15 cellular contexts compared by ENCODE assay signal in the genomic region with DNA sequence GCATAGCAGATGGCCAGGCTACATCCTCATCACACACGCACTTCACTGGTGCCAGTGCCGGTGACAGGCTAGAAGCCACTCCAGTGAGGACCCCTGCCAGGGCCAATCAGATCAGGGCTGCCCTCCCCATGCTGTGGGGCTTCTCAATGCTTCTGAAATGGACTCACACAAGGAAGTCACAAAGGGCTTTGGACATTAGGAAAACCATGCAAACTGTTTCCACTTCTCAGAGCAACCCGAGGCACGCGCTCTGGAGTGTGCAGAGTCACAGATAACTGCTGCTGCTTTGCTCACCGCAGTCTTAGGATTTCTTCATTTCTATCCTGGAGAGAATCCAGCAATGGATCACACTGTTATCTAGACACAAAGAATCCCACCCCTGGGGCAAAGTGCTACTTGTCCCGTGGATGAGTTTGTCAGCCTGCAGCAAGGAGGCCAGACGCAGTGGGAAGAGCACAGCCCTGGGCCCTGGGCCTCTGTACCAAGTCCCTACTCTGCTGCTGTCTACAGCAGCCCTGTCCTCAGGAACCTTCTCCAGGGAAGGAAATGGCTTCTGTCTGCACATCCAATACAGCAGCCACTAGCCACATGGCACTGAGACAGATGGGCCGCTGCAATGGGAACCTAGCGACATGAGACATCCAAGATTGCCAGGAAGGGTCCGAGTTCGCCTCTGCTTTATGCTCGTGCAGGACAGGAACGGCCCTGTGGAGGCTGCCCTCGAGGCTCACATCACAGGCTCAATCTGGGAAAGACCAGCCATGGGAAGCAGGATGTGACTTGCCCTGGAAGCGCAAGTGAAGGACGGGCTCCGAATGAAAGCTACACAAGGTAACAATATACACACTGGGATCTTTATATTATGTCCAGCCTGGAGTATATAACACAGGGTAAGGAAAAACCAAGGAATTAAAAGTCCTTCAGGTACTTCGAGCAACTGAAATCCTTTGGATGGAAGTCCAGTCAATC.
DNase-seq lines count a peak whose midpoint lies in the region; ATAC-seq, FAIRE-seq and TF ChIP-seq lines count a peak whose summit lies in the region.
"Had no signal": no experiment of that assay in that cellular context is flagged by ENCODE, and none has a peak within 500 bp of the region (broad histone marks: within the 10 kb centered on the region; RNA-seq: fewer than 3 reads in every experiment).

No MANE protein-coding gene starts in this region.

- H3K9me3 ChIP-seq in gastroesophageal sphincter (no peaks in the 10 kb centered on the region), pancreas (no peaks in the 10 kb centered on the region)

- H3K9me3 Mint-ChIP-seq in Calu3 (ENCODE audit: low read depth, unreplicated experiment), result no peaks in the 10 kb centered on the region

- H3K27ac Mint-ChIP-seq in Calu3 (ENCODE audit: unreplicated experiment), result peak overlapping the region; percentile 77
- H3K27ac Mint-ChIP-seq: activated CD4-positive, alpha-beta T cell treated with anti-CD3 and anti-CD28 coated beads for 36 hours; CD4-positive, alpha-beta memory T cell had no signal

- no TSS peak for BruUV-seq in Calu3 (replicated peaks; lab: Mats Ljungman, UMichigan)

- peaks cover 0 to 22% (median 0%) of the 10 kb centered on the region in 3 donors for H3K4me1 ChIP-seq in gastroesophageal sphincter
- H3K4me1 ChIP-seq in pancreas, result no peaks in the 10 kb centered on the region
- H3K4me1 ChIP-seq: parathyroid adenoma had no signal

- H3K36me3 ChIP-seq in gastroesophageal sphincter, result no peaks in the 10 kb centered on the region
- H3K36me3 ChIP-seq in pancreas, result no peaks in the 10 kb centered on the region

- H3K36me3 Mint-ChIP-seq in Calu3 (ENCODE audit: insufficient read depth, unreplicated experiment), result peaks cover 11% of the 10 kb centered on the region
- H3K36me3 Mint-ChIP-seq: CD4-positive, alpha-beta memory T cell had no signal

- in situ Hi-C loops in SK-MEL-5 (cut with HindIII; ENCODE audit: low pct_unique_long_range_greater_than_20kb, low sequenced_read_pairs), result no loop called here

- no peak overlapping the region for H3K4me3 ChIP-seq in gastroesophageal sphincter
- no peak overlapping the region for H3K4me3 ChIP-seq in pancreas

- peaks cover 29% of the 10 kb centered on the region for H3K4me1 Mint-ChIP-seq in Calu3 (ENCODE audit: low read depth, unreplicated experiment)
- H3K4me1 Mint-ChIP-seq: CD4-positive, alpha-beta memory T cell had no signal

- peak; percentile 40 for ATAC-seq in gastroesophageal sphincter
- peak; percentile 8 to 50 (median 28) for ATAC-seq in pancreas
- ATAC-seq in HG02571 (IDR thresholded peaks at IDR 0.05; ENCODE audit: unreplicated experiment), result no peak
- no peak for ATAC-seq in GM18517 (IDR thresholded peaks at IDR 0.05; ENCODE audit: unreplicated experiment)

- no peak for FAIRE-seq in pancreas (lab: Jason Lieb, UNC)
- FAIRE-seq: GM12892, kidney had no signal

- no peak overlapping the region for H3K4me3 Mint-ChIP-seq in Calu3 (ENCODE audit: low read depth, unreplicated experiment)
- H3K4me3 Mint-ChIP-seq: activated CD4-positive, alpha-beta T cell treated with anti-CD3 and anti-CD28 coated beads for 36 hours; CD4-positive, alpha-beta memory T cell had no signal

- CTCF ChIA-PET in Calu3 (lab: Charles Lee), result interaction anchor here (1.5 kb wide), 1 partner anchor 25 kb away, joined by 5 read pairs; no protein-coding TSS in a partner anchor

- WGBS in gastroesophageal sphincter (ENCODE audit: low coverage in 1 of 2), 2 donors, result 95 to 96% methylated on average over 5 to 10 of the region's 19 CpGs
- WGBS in pancreas, 2 donors, result 89 to 91% methylated on average over 19 of the region's 19 CpGs

- H3K27me3 Mint-ChIP-seq in Calu3 (ENCODE audit: unreplicated experiment), result no peaks in the 10 kb centered on the region

- TF ChIP-seq EP300 in gastroesophageal sphincter (IDR thresholded peaks at IDR 0.05), result no peak

- no peak for TF ChIP-seq POLR2A in gastroesophageal sphincter (IDR thresholded peaks at IDR 0.05)

- DNase-seq in Calu3 (no peak), SK-MEL-5 (ENCODE audit: low read depth, low spot score) (peak; percentile 34), pancreas (no peak), GM20000 (ENCODE audit: low spot score) (no peak), NCI-H1105 treated with DMSO at 0.1 percent for 48 hours (lab: John Stamatoyannopoulos, UW) (no peak)
- DNase-seq: activated CD4-positive, alpha-beta T cell treated with anti-CD3 and anti-CD28 coated beads for 36 hours; CD4-positive, alpha-beta memory T cell; KG1; kidney; SIG-M5 had no signal

- intact Hi-C loops in Calu3 (cut with micrococcal nuclease; ENCODE audit: unreplicated experiment) (no loop called here), pancreas (cut with DNase I) (no loop called here)

- peak overlapping the region in 1 of 4 donors; percentile 19 for H3K27ac ChIP-seq in gastroesophageal sphincter
- H3K27ac ChIP-seq in pancreas, result peak overlapping the region in 1 of 4 donors; percentile 33
- H3K27ac ChIP-seq: parathyroid adenoma had no signal

- no peak for TF ChIP-seq CTCF in Calu3 (IDR thresholded peaks at IDR 0.05; ENCODE audit: unreplicated experiment)
- TF ChIP-seq CTCF in gastroesophageal sphincter (IDR thresholded peaks at IDR 0.05), result no peak
- no peak for TF ChIP-seq CTCF in pancreas (IDR thresholded peaks at IDR 0.05)
- no peak for TF ChIP-seq CTCF in GM20000 (IDR thresholded peaks at IDR 0.05; ENCODE audit: extremely low read depth, missing control alignments)

- H3K27me3 ChIP-seq in gastroesophageal sphincter (no peaks in the 10 kb centered on the region), pancreas (no peaks in the 10 kb centered on the region)

Comparison
In these comparisons a context has a peak if more than half of its experiments do, and no peak if none do; other contexts are left out.
1. ATAC-seq: peak in gastroesophageal sphincter (single experiment) and pancreas (4 of 4); none in HG02571 (single experiment) and GM18517 (single experiment).